Comparison of ENCODE assay signal across 13 cellular contexts in genomic region chr2:105237045-105237765, GRCh38. TPM values are rescaled to one million over a fixed set of nuclear protein-coding genes. Genes with fewer than 3 reads are reported as not detected.
DNase-seq lines count a peak whose midpoint lies in the region; ATAC-seq and TF ChIP-seq lines count a peak whose summit lies in the region.
"Had no signal": no experiment of that assay in that cellular context is flagged by ENCODE, and none has a peak within 500 bp of the region (broad histone marks: within the 10 kb centered on the region; RNA-seq: fewer than 3 reads in every experiment).

No MANE protein-coding gene starts in this region.

- H3K9me2 ChIP-seq in PC-9 (ENCODE audit: insufficient read depth), result no peaks in the 10 kb centered on the region

- H3K79me2 ChIP-seq in H9 (ENCODE audit: insufficient read depth, low read length) (no peaks in the 10 kb centered on the region), PC-9 (ENCODE audit: low read depth) (no peaks in the 10 kb centered on the region)

- H4K5ac ChIP-seq in H9 (ENCODE audit: insufficient read length, low read depth, low read length), result no peak overlapping the region

- H3K56ac ChIP-seq in H9 (ENCODE audit: insufficient read length, low read depth, low read length), result no peak overlapping the region

- H2BK5ac ChIP-seq in H9 (ENCODE audit: insufficient read length, low read length), result no peak overlapping the region

- intact Hi-C loops in CD8-positive, alpha-beta T cell (cut with DNase I, micrococcal nuclease), result no loop called here
- intact Hi-C loops in PC-9 (cut with micrococcal nuclease; ENCODE audit: unreplicated experiment), result loop anchor here (10.0 kb wide), 1 partner anchor 62 kb away; no protein-coding TSS in a partner anchor

- H2BK12ac ChIP-seq in H9 (ENCODE audit: insufficient read length, low read depth, low read length), result peak overlapping the region; percentile 11

- H3K27ac ChIP-seq in CD8-positive, alpha-beta T cell (ENCODE audit: low read depth, low read length), result no peak overlapping the region
- H3K27ac ChIP-seq in H9 (ENCODE audit: insufficient read length, low read depth, low read length), result no peak overlapping the region
- no peak overlapping the region for H3K27ac ChIP-seq in WERI-Rb-1
- no peak overlapping the region for H3K27ac ChIP-seq in PC-9
- H3K27ac ChIP-seq: C4-2B had no signal

- no peak for DNase-seq in CD8-positive, alpha-beta T cell
- peak; percentile 36 for DNase-seq in H9
- DNase-seq in activated naive CD8-positive, alpha-beta T cell treated with anti-CD3 and anti-CD28 coated beads for 36 hours, result peak; percentile 30
- peak in 2 of 10 donors; percentile 4 to 12 for DNase-seq in naive thymus-derived CD8-positive, alpha-beta T cell
- DNase-seq in WERI-Rb-1, result no peak
- DNase-seq in PC-9, result no peak
- DNase-seq in HPDE6-E6E7 (ENCODE audit: extremely low spot score), result no peak
- no peak for DNase-seq in anterior cingulate cortex (lab: John Stamatoyannopoulos, UW)
- DNase-seq: NCI-H510A had no signal

- BruUV-seq in PC-9 (replicated peaks; lab: Mats Ljungman, UMichigan), result no TSS peak

- H2AFZ ChIP-seq in H9 (ENCODE audit: low read length), result no peak overlapping the region
- H2AFZ ChIP-seq in PC-9, result no peak overlapping the region

- CTCF ChIA-PET in CD8-positive, alpha-beta T cell (lab: Charles Lee), result interaction anchor here (0.7 to 8.0 kb wide), 7 partner anchors 10 to 124 kb away, joined by 3 to 125 read pairs (median 5); no protein-coding TSS in a partner anchor
- CTCF ChIA-PET in PC-9 (lab: Charles Lee), result interaction anchor here (0.5 to 0.7 kb wide), 2 partner anchors 19 to 312 kb away, joined by 3 to 5 read pairs; no protein-coding TSS in a partner anchor

- WGBS in H9 (ENCODE audit: extremely low coverage, insufficient read length, low lambda C conversion rate), result no CpG with 5 or more reads among the region's 41 CpGs

- H2BK15ac ChIP-seq in H9 (ENCODE audit: low read depth, low read length), result no peak overlapping the region

- H3K23me2 ChIP-seq in H9 (ENCODE audit: insufficient read length, low read depth, low read length, poor library complexity, severe bottlenecking), result no peaks in the 10 kb centered on the region

- peaks cover 9% of the 10 kb centered on the region for H3K4me1 Mint-ChIP-seq in CD8-positive, alpha-beta T cell (ENCODE audit: low read depth)
- H3K4me1 Mint-ChIP-seq in H9, result peaks cover 14% of the 10 kb centered on the region in 2 experiments
- peaks cover 14% of the 10 kb centered on the region for H3K4me1 Mint-ChIP-seq in activated naive CD8-positive, alpha-beta T cell treated with anti-CD3 and anti-CD28 coated beads for 36 hours
- peaks cover 1 to 27% (median 13%) of the 10 kb centered on the region in 4 donors for H3K4me1 Mint-ChIP-seq in naive thymus-derived CD8-positive, alpha-beta T cell

- H3K27me3 Mint-ChIP-seq in CD8-positive, alpha-beta T cell (ENCODE audit: low read depth), result peaks cover 9% of the 10 kb centered on the region
- H3K27me3 Mint-ChIP-seq in H9 (ENCODE audit: low read depth), result peaks cover 25% of the 10 kb centered on the region
- H3K27me3 Mint-ChIP-seq in activated naive CD8-positive, alpha-beta T cell treated with anti-CD3 and anti-CD28 coated beads for 36 hours, result peaks cover 17% of the 10 kb centered on the region
- H3K27me3 Mint-ChIP-seq in naive thymus-derived CD8-positive, alpha-beta T cell, result peaks cover 0 to 9% (median 5%) of the 10 kb centered on the region in 5 donors

- ATAC-seq in CD8-positive, alpha-beta T cell, result no peak
- peak; percentile 36 to 80 for ATAC-seq in naive thymus-derived CD8-positive, alpha-beta T cell

- H3K27ac Mint-ChIP-seq in CD8-positive, alpha-beta T cell, result no peak overlapping the region
- peak overlapping the region in 1 of 3 experiments; percentile 21; a peak in 2 of 7 replicates for H3K27ac Mint-ChIP-seq in H9
- H3K27ac Mint-ChIP-seq in activated naive CD8-positive, alpha-beta T cell treated with anti-CD3 and anti-CD28 coated beads for 36 hours, result no peak overlapping the region
- H3K27ac Mint-ChIP-seq in naive thymus-derived CD8-positive, alpha-beta T cell, result peak overlapping the region in 2 of 10 donors; percentile 43 to 92
- H3K27ac Mint-ChIP-seq: dendritic cell treated with granulocyte-macrophage colony-stimulating factor and Interleukin-4, amounts not matched to agents 40 ng/mL and 50 ng/mL, for 4 days had no signal

- no peak overlapping the region for H3T11ph ChIP-seq in H9 (ENCODE audit: low read length)

- H3K36me3 ChIP-seq in CD8-positive, alpha-beta T cell (ENCODE audit: insufficient read depth, low read length), result no peaks in the 10 kb centered on the region
- H3K36me3 ChIP-seq in WERI-Rb-1 (no peaks in the 10 kb centered on the region), PC-9 (ENCODE audit: low read depth) (no peaks in the 10 kb centered on the region)

- H4K91ac ChIP-seq in H9 (ENCODE audit: insufficient read length, low read depth, low read length), result no peak overlapping the region

- POLR2A ChIA-PET in CD8-positive, alpha-beta T cell (lab: Charles Lee), result no interaction called here
- POLR2A ChIA-PET in naive thymus-derived CD8-positive, alpha-beta T cell (lab: Charles Lee), result no interaction called here
- POLR2A ChIA-PET in PC-9 (lab: Charles Lee; ENCODE audit: unreplicated experiment), result no interaction called here

- H3K4me3 ChIP-seq in CD8-positive, alpha-beta T cell (ENCODE audit: low read depth, low read length), result no peak overlapping the region
- H3K4me3 ChIP-seq in WERI-Rb-1 (ENCODE audit: low read depth, low read length), result no peak overlapping the region
- no peak overlapping the region for H3K4me3 ChIP-seq in PC-9

- H3K9ac ChIP-seq in H9 (ENCODE audit: extremely low read depth, insufficient read length, low read length), result no peak overlapping the region

- no peaks in the 10 kb centered on the region for H3K4me1 ChIP-seq in CD8-positive, alpha-beta T cell (ENCODE audit: insufficient read depth, low read length)
- H3K4me1 ChIP-seq in H9 (ENCODE audit: insufficient read depth, low read length), result no peaks in the 10 kb centered on the region
- H3K4me1 ChIP-seq in PC-9 (replicated peaks; ENCODE audit: insufficient read depth), result peaks cover 6% of the 10 kb centered on the region; the same call in 1 of the 2 replicates

- no peak overlapping the region for H3K23ac ChIP-seq in H9 (ENCODE audit: insufficient read length, low read depth, low read length)

- H3K9me3 ChIP-seq in CD8-positive, alpha-beta T cell (ENCODE audit: low read length), result no peaks in the 10 kb centered on the region
- H3K9me3 ChIP-seq in H9 (ENCODE audit: control insufficient read depth, low read depth, low read length), result no peaks in the 10 kb centered on the region
- H3K9me3 ChIP-seq in WERI-Rb-1 (ENCODE audit: severe bottlenecking), result no peaks in the 10 kb centered on the region
- H3K9me3 ChIP-seq in PC-9 (ENCODE audit: insufficient read depth, low read depth), result no peaks in the 10 kb centered on the region

- H3K4me3 Mint-ChIP-seq in CD8-positive, alpha-beta T cell, result peak overlapping the region; percentile 18
- peak overlapping the region in 1 of 2 experiments; percentile 9; a peak in 1 of 5 replicates for H3K4me3 Mint-ChIP-seq in H9
- no peak overlapping the region for H3K4me3 Mint-ChIP-seq in activated naive CD8-positive, alpha-beta T cell treated with anti-CD3 and anti-CD28 coated beads for 36 hours
- H3K4me3 Mint-ChIP-seq in naive thymus-derived CD8-positive, alpha-beta T cell, result peak overlapping the region in 8 of 10 donors; percentile 34 to 75 (median 54)
- H3K4me3 Mint-ChIP-seq: dendritic cell treated with granulocyte-macrophage colony-stimulating factor and Interleukin-4, amounts not matched to agents 40 ng/mL and 50 ng/mL, for 4 days had no signal

- H3K9me3 Mint-ChIP-seq in CD8-positive, alpha-beta T cell, result no peaks in the 10 kb centered on the region
- H3K9me3 Mint-ChIP-seq in H9, result no peaks in the 10 kb centered on the region
- no peaks in the 10 kb centered on the region for H3K9me3 Mint-ChIP-seq in activated naive CD8-positive, alpha-beta T cell treated with anti-CD3 and anti-CD28 coated beads for 36 hours
- no peaks in the 10 kb centered on the region for H3K9me3 Mint-ChIP-seq in naive thymus-derived CD8-positive, alpha-beta T cell
- H3K9me3 Mint-ChIP-seq: dendritic cell treated with granulocyte-macrophage colony-stimulating factor and Interleukin-4, amounts not matched to agents 40 ng/mL and 50 ng/mL, for 4 days had no signal

- H4K8ac ChIP-seq in H9 (replicated peaks; ENCODE audit: insufficient read length, low read depth, low read length), result peak overlapping the region; percentile 77

- no peak overlapping the region for H2BK120ac ChIP-seq in H9 (ENCODE audit: low read depth, low read length, poor library complexity, severe bottlenecking)

- H4K20me1 ChIP-seq in H9 (ENCODE audit: control insufficient read depth, insufficient read depth, insufficient read length) (no peaks in the 10 kb centered on the region), PC-9 (ENCODE audit: insufficient read depth) (no peaks in the 10 kb centered on the region)

- H3F3A ChIP-seq in PC-9 (ENCODE audit: insufficient read depth, low read depth), result no peaks in the 10 kb centered on the region

- no peak overlapping the region for H2BK20ac ChIP-seq in H9 (ENCODE audit: low read depth, low read length, poor library complexity, severe bottlenecking)

- no peak for TF ChIP-seq CTCF in CD8-positive, alpha-beta T cell (IDR thresholded peaks at IDR 0.05)
- TF ChIP-seq CTCF in H9 (conservative IDR thresholded peaks at IDR 0.05) (no peak), WERI-Rb-1 (IDR thresholded peaks at IDR 0.05; ENCODE audit: low read depth, low read length) (no peak), PC-9 (conservative IDR thresholded peaks at IDR 0.05) (no peak)

- H3K4me2 ChIP-seq in H9 (ENCODE audit: insufficient read depth, insufficient read length, low read length) (no peak overlapping the region), PC-9 (no peak overlapping the region)

- no peaks in the 10 kb centered on the region for H3K36me3 Mint-ChIP-seq in CD8-positive, alpha-beta T cell
- H3K36me3 Mint-ChIP-seq in H9 (ENCODE audit: insufficient read depth in 1 of 3, low read depth in 3 of 3), result no peaks in the 10 kb centered on the region
- H3K36me3 Mint-ChIP-seq in activated naive CD8-positive, alpha-beta T cell treated with anti-CD3 and anti-CD28 coated beads for 36 hours, result no peaks in the 10 kb centered on the region
- no peaks in the 10 kb centered on the region for H3K36me3 Mint-ChIP-seq in naive thymus-derived CD8-positive, alpha-beta T cell

- no peak overlapping the region for H3K4ac ChIP-seq in H9 (ENCODE audit: low read depth, low read length)

- no peaks in the 10 kb centered on the region for H3K27me3 ChIP-seq in CD8-positive, alpha-beta T cell (ENCODE audit: insufficient read depth, low read length)
- H3K27me3 ChIP-seq in H9 (ENCODE audit: insufficient read depth, low read length), result no peaks in the 10 kb centered on the region
- no peaks in the 10 kb centered on the region for H3K27me3 ChIP-seq in WERI-Rb-1 (ENCODE audit: insufficient read depth, low read depth, severe bottlenecking)
- no peaks in the 10 kb centered on the region for H3K27me3 ChIP-seq in PC-9 (ENCODE audit: insufficient read depth, low read depth)

- H3K14ac ChIP-seq in H9 (ENCODE audit: insufficient read depth, low read length), result peak overlapping the region; percentile 68; the same call in 1 of the 2 replicates

- H3K18ac ChIP-seq in H9 (ENCODE audit: insufficient read length, low read depth, low read length), result peak overlapping the region; percentile 30

- no peak overlapping the region for H2AK5ac ChIP-seq in H9 (ENCODE audit: insufficient read length, low read length)

- no peaks in the 10 kb centered on the region for H3K79me1 ChIP-seq in H9 (ENCODE audit: insufficient read depth, low read depth, low read length, poor library complexity, severe bottlenecking)

RNA-seq across cellular contexts. Expression of gene GPR45, which starts 4.3 kb away (rescaled TPM):
- total RNA-seq in CD8-positive, alpha-beta T cell, result not detected
- total RNA-seq in H9 (2021) (not detected in 2 replicates), PC-9 (2021) (not detected in 2 replicates)
- total RNA-seq in activated naive CD8-positive, alpha-beta T cell treated with anti-CD3 and anti-CD28 coated beads for 36 hours, result not detected
- not detected for total RNA-seq in naive thymus-derived CD8-positive, alpha-beta T cell
- polyA plus RNA-seq in naive thymus-derived CD8-positive, alpha-beta T cell, result under 1 TPM in 1 of 3 donors, not detected in 2; 0.16 TPM
- total RNA-seq: activated CD8-positive, alpha-beta memory T cell treated with anti-CD3 and anti-CD28 coated beads for 36 hours; fibroblast of villous mesenchyme had no signal

Comparison
In these comparisons a context has a peak if more than half of its experiments do, and no peak if none do; other contexts are left out.
1. DNase-seq: peak in H9 (single experiment) and activated naive CD8-positive, alpha-beta T cell treated with anti-CD3 and anti-CD28 coated beads for 36 hours (single experiment); none in CD8-positive, alpha-beta T cell (0 of 7), WERI-Rb-1 (single experiment), PC-9 (0 of 2), HPDE6-E6E7 (single experiment) and anterior cingulate cortex (0 of 58).